Comparison of ENCODE assay signal across 1 cellular context in genomic region chr3:14120921-14121448, GRCh38.
TF ChIP-seq lines count a peak whose summit lies in the region.
"Not testable (repeated sequence)": the region's sequence is repeated elsewhere in the genome, so short reads cannot be mapped to it uniquely, and the experiment has no call there.

No MANE protein-coding gene starts in this region.

TF ChIP-seq in K562, 482 proteins besides CTCF, POLR2A, EP300 and RAD21:
- TF ChIP-seq STAT5A (IDR thresholded peaks at IDR 0.05; ENCODE audit: borderline replicate concordance, low read length): peak; percentile 75
- peak; percentile 94 for TF ChIP-seq SMAD4 (CRISPR knock-in tag; conservative IDR thresholded peaks at IDR 0.05)
- TF ChIP-seq KDM1A (IDR thresholded peaks at IDR 0.05): peak; percentile 74 to 85; a peak in 3 of 4 replicates
- TF ChIP-seq KLF16 (IDR thresholded peaks at IDR 0.05): peak; percentile 83; the same call in 1 of the 2 replicates
- peak; percentile 97 for TF ChIP-seq NCOR1 (IDR thresholded peaks at IDR 0.05)
- peak; percentile 55; the same call in 1 of the 2 replicates for TF ChIP-seq GATAD2B (IDR thresholded peaks at IDR 0.05; ENCODE audit: borderline replicate concordance)
- TF ChIP-seq ARID1B (IDR thresholded peaks at IDR 0.05): peak; percentile 95
- TF ChIP-seq LCOR (CRISPR knock-in tag; IDR thresholded peaks at IDR 0.05): peak; percentile 79; the same call in 1 of the 2 replicates
- TF ChIP-seq, protein P1, sequence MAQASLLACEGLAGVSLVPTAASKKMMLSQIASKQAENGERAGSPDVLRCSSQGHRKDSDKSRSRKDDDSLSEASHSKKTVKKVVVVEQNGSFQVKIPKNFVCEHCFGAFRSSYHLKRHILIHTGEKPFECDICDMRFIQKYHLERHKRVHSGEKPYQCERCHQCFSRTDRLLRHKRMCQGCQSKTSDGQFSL (CRISPR knock-in tag; IDR thresholded peaks at IDR 0.05): 0 out of 2 replicates have a peak, but pooled peaks have one; percentile 29
- TF ChIP-seq, protein P1 (tag; IDR thresholded peaks at IDR 0.05): not testable (repeated sequence)
- TF ChIP-seq FOXM1 (IDR thresholded peaks at IDR 0.05; ENCODE audit: low read depth): peak; percentile 87
- not testable (repeated sequence) for TF ChIP-seq FOXM1 (CRISPR knock-in tag; IDR thresholded peaks at IDR 0.05; ENCODE audit: low read depth); NR4A1 (CRISPR knock-in tag; IDR thresholded peaks at IDR 0.05); CREB1 (CRISPR knock-in tag; IDR thresholded peaks at IDR 0.05); TEAD4 (CRISPR knock-in tag; IDR thresholded peaks at IDR 0.05; ENCODE audit: borderline replicate concordance)
- TF ChIP-seq MNT (conservative IDR thresholded peaks at IDR 0.05): 0 out of 4 replicates have a peak, but pooled peaks of 1 of the 2 experiments have one; percentile 42
- TF ChIP-seq CREM (IDR thresholded peaks at IDR 0.05; ENCODE audit: low read depth): peak; percentile 25; the same call in 1 of the 2 replicates
- peak in 1 of 2 experiments; percentile 59; a peak in 1 of 4 replicates for TF ChIP-seq ZMIZ1 (IDR thresholded peaks at IDR 0.05; ENCODE audit: low read depth in 2 of 2, low read length in 2 of 2)
- peak; percentile 56; the same call in 1 of the 2 replicates for TF ChIP-seq NCOA1 (IDR thresholded peaks at IDR 0.05; ENCODE audit: low read depth)
- TF ChIP-seq SOX6 (IDR thresholded peaks at IDR 0.05): peak; percentile 97
- 0 out of 2 replicates have a peak, but pooled peaks have one; percentile 2 for TF ChIP-seq HLTF (IDR thresholded peaks at IDR 0.05)
- TF ChIP-seq NFATC3 (IDR thresholded peaks at IDR 0.05): 0 out of 2 replicates have a peak, but pooled peaks have one; percentile 14
- peak; percentile 56; the same call in 1 of the 2 replicates for TF ChIP-seq CXXC5 (CRISPR knock-in tag; IDR thresholded peaks at IDR 0.05)
- TF ChIP-seq, protein P2, sequence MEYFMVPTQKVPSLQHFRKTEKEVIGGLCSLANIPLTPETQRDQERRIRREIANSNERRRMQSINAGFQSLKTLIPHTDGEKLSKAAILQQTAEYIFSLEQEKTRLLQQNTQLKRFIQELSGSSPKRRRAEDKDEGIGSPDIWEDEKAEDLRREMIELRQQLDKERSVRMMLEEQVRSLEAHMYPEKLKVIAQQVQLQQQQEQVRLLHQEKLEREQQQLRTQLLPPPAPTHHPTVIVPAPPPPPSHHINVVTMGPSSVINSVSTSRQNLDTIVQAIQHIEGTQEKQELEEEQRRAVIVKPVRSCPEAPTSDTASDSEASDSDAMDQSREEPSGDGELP (CRISPR knock-in tag; IDR thresholded peaks at IDR 0.05; ENCODE audit: borderline replicate concordance): peak; percentile 77
- peak; percentile 38; the same call in 1 of the 2 replicates for TF ChIP-seq SMARCE1 (IDR thresholded peaks at IDR 0.05)
- TF ChIP-seq NR4A1 (tag; IDR thresholded peaks at IDR 0.05): peak; percentile 82
- peak; percentile 94; the same call in 1 of the 2 replicates for TF ChIP-seq CC2D1A (IDR thresholded peaks at IDR 0.05)
- TF ChIP-seq GATA2 (CRISPR knock-in tag; IDR thresholded peaks at IDR 0.05): peak; percentile 96
- peak; percentile 82 for TF ChIP-seq LEF1 (IDR thresholded peaks at IDR 0.05)
- peak in 1 of 2 experiments; percentile 65; a peak in 1 of 4 replicates for TF ChIP-seq HDAC1 (IDR thresholded peaks at IDR 0.05)
- peak; percentile 83 for TF ChIP-seq POLR2AphosphoS5 (IDR thresholded peaks at IDR 0.05; ENCODE audit: control insufficient read depth, insufficient read depth, low read depth, low read length)
- TF ChIP-seq PHB2 (IDR thresholded peaks at IDR 0.05; ENCODE audit: low read depth): peak; percentile 77; the same call in 1 of the 2 replicates
- peak; percentile 97 to 98 for TF ChIP-seq TRIM24 (IDR thresholded peaks at IDR 0.05)
- TF ChIP-seq SP1 (CRISPR knock-in tag; IDR thresholded peaks at IDR 0.05): peak; percentile 70
- TF ChIP-seq TEAD1 (CRISPR knock-in tag; IDR thresholded peaks at IDR 0.05): peak in 1 of 2 experiments; percentile 90; a peak in 2 of 4 replicates
- TF ChIP-seq SMARCA4 (IDR thresholded peaks at IDR 0.05): peak; percentile 81
- peak; percentile 97 for TF ChIP-seq TAL1 (IDR thresholded peaks at IDR 0.05)
- TF ChIP-seq MEIS2 (IDR thresholded peaks at IDR 0.05; ENCODE audit: partially characterized antibody): peak; percentile 80
- TF ChIP-seq NONO (IDR thresholded peaks at IDR 0.05; ENCODE audit: low read depth in 2 of 2, low read length in 1 of 2): peak in 1 of 2 experiments; percentile 38; a peak in 1 of 4 replicates
- TF ChIP-seq CHAMP1 (IDR thresholded peaks at IDR 0.05): 0 out of 2 replicates have a peak, but pooled peaks have one; percentile 61
- peak; percentile 86 for TF ChIP-seq DPF2 (IDR thresholded peaks at IDR 0.05)
- peak; percentile 81 for TF ChIP-seq CTBP1 (IDR thresholded peaks at IDR 0.05; ENCODE audit: borderline replicate concordance)
- TF ChIP-seq CREB1 (IDR thresholded peaks at IDR 0.05): peak; percentile 38; the same call in 1 of the 2 replicates
- peak in 1 of 2 experiments; percentile 81; a peak in 1 of 4 replicates for TF ChIP-seq ARNT (IDR thresholded peaks at IDR 0.05)
- peak; percentile 98 for TF ChIP-seq CBFA2T3 (IDR thresholded peaks at IDR 0.05)
- 0 out of 2 replicates have a peak, but pooled peaks have one; percentile 57 for TF ChIP-seq ETV5 (CRISPR knock-in tag; IDR thresholded peaks at IDR 0.05; ENCODE audit: low read depth)
- TF ChIP-seq TBL1XR1 (IDR thresholded peaks at IDR 0.05; ENCODE audit: low read length in 2 of 2): 0 out of 4 replicates have a peak, but pooled peaks have one; percentile 11 to 36
- peak; percentile 99 for TF ChIP-seq CBFA2T2 (conservative IDR thresholded peaks at IDR 0.05)
- TF ChIP-seq MTA2 (IDR thresholded peaks at IDR 0.05; ENCODE audit: low read depth): peak; percentile 91
- peak; percentile 84; the same call in 1 of the 2 replicates for TF ChIP-seq ZEB2 (IDR thresholded peaks at IDR 0.05)
- TF ChIP-seq TEAD4 (IDR thresholded peaks at IDR 0.05; ENCODE audit: low read length): peak; percentile 86
- peak; percentile 47; the same call in 1 of the 2 replicates for TF ChIP-seq TCF7 (IDR thresholded peaks at IDR 0.05; ENCODE audit: borderline replicate concordance)
- TF ChIP-seq HDAC2 (IDR thresholded peaks at IDR 0.05): peak; percentile 63; the same call in 1 of the 2 replicates
- TF ChIP-seq HDAC3 (IDR thresholded peaks at IDR 0.05; ENCODE audit: borderline replicate concordance, partially characterized antibody): peak; percentile 80
- peak; percentile 29 for TF ChIP-seq CCNT2 (IDR thresholded peaks at IDR 0.05; ENCODE audit: borderline replicate concordance, extremely low read depth, insufficient read length, low read depth, low read length)
- peak in 1 of 2 experiments; percentile 33; a peak in 1 of 3 replicates for TF ChIP-seq CBX3 (IDR thresholded peaks at IDR 0.05; ENCODE audit: borderline replicate concordance in 1 of 2, low read length in 2 of 2)
- TF ChIP-seq EP400 (IDR thresholded peaks at IDR 0.05): peak; percentile 35; the same call in 1 of the 2 replicates
- TF ChIP-seq DMBX1 (CRISPR knock-in tag; IDR thresholded peaks at IDR 0.05; ENCODE audit: borderline replicate concordance): peak; percentile 84
- TF ChIP-seq NFIC (IDR thresholded peaks at IDR 0.05): peak; percentile 96
- TF ChIP-seq TCF3 (CRISPR knock-in tag; IDR thresholded peaks at IDR 0.05): peak; percentile 98
- TF ChIP-seq RCOR1 (IDR thresholded peaks at IDR 0.05; ENCODE audit: borderline replicate concordance in 1 of 2, low read depth in 2 of 2, low read length in 2 of 2): peak in 1 of 2 experiments; percentile 58; a peak in 1 of 4 replicates
- peak; percentile 76 for TF ChIP-seq PML (IDR thresholded peaks at IDR 0.05; ENCODE audit: low read length)
